In the genomic region with DNA sequence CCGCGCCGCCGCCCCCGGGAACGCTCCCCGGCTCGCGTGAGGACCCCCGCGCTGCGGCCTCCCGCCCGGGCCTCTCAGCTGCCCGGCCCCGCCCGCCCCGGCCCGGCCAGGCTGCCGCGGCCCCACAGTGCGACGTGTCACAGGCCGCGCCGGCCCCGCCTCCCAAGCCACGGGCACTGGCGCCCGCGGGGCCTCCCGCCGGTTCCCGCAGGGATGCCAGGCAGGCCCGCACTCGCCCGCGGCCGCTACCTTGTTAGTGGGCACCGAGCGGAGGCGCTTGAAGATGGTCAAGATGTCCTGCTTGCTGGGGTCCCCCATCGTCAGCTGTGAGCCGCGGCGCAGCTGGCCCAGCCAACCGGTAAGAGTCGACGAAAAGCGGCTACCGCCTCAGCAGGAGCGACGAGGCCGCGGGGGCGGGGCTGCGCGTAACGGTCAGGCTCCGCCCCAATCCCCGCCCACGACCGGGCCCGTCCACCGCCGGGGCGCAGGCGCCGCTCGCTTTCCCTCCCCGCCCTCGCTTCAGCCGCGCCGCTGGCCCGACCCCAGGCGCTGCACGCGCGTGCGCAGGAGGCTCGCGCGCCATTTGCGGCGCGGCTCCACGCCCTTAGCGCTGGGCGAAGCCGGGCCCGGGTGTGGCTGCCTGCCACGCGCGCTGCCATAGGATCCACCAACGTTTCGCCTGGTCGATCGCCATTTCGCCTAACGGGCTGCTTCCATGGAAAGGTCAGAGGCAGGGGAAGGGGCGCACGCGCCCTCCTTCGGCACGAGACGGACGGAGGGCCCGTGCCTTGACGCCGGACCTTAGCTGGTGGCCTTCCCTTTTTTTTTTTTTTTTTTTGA, we compare ENCODE assay signal across 8 cellular contexts. TPM values are rescaled to one million over a fixed set of nuclear protein-coding genes. Genes with fewer than 3 reads are reported as not detected.
DNase-seq lines count a peak whose midpoint lies in the region; ATAC-seq, FAIRE-seq and TF ChIP-seq lines count a peak whose summit lies in the region.

A gene with protein sequence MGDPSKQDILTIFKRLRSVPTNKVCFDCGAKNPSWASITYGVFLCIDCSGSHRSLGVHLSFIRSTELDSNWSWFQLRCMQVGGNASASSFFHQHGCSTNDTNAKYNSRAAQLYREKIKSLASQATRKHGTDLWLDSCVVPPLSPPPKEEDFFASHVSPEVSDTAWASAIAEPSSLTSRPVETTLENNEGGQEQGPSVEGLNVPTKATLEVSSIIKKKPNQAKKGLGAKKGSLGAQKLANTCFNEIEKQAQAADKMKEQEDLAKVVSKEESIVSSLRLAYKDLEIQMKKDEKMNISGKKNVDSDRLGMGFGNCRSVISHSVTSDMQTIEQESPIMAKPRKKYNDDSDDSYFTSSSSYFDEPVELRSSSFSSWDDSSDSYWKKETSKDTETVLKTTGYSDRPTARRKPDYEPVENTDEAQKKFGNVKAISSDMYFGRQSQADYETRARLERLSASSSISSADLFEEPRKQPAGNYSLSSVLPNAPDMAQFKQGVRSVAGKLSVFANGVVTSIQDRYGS (minus strand): TSS at position 409 of the 840 bp plus-strand sequence. CDS start 91 bp downstream, at position 318.

- FAIRE-seq in HTR-8/SVneo (lab: Jason Lieb, UNC) (peak; percentile 90), H1 (lab: Jason Lieb, UNC) (no peak)

- peak; percentile 70 for ATAC-seq in GM21360 (IDR thresholded peaks at IDR 0.05; ENCODE audit: unreplicated experiment)
- peak; percentile 94 for ATAC-seq in activated CD8-positive, alpha-beta memory T cell treated with anti-CD3 and anti-CD28 coated beads, Interleukin-2, amount 10 ng/mL, durations not matched to agents 7 days and 5 days

- H3K4me2 ChIP-seq in H1 (ENCODE audit: insufficient read depth in 1 of 2, low read depth in 2 of 2, low read length in 2 of 2) = peak within 1 kb of the TSS; percentile 82 to 90
- peak within 1 kb of the TSS; percentile 64 for H3K4me2 ChIP-seq in mesenchymal stem cell (ENCODE audit: low read length, poor library complexity, severe bottlenecking)

- no peak within 1 kb of the TSS for H2BK12ac ChIP-seq in H1 (ENCODE audit: low read depth, low read length)
- peak within 1 kb of the TSS in 1 of 2 experiments; percentile 29 for H2BK12ac ChIP-seq in mesenchymal stem cell (ENCODE audit: low read length in 2 of 2)

- peak within 1 kb of the TSS; percentile 84 for H3K4me3 Mint-ChIP-seq in activated CD8-positive, alpha-beta memory T cell treated with anti-CD3 and anti-CD28 coated beads, Interleukin-2, amount 10 ng/mL, durations not matched to agents 7 days and 5 days

- H3K27me3 ChIP-seq in NT2/D1 (ENCODE audit: insufficient read depth, insufficient read length) (peaks cover 12% of the 10 kb centered on the region), H1 (replicated peaks in 1 of 4; ENCODE audit: control insufficient read depth in 3 of 4, extremely low read depth in 1 of 4, insufficient read depth in 3 of 4, low read length in 3 of 4) (peaks cover 7 to 20% (median 11%) of the 10 kb centered on the region in 4 experiments), mesenchymal stem cell (ENCODE audit: control insufficient read depth in 1 of 2, insufficient read depth in 1 of 2, low read length in 2 of 2) (no peaks in the 10 kb centered on the region)

- no peak for TF ChIP-seq EP300 in H1 (IDR thresholded peaks at IDR 0.05; ENCODE audit: borderline replicate concordance in 1 of 2, low read depth in 2 of 2, low read length in 2 of 2)

- H2BK5ac ChIP-seq in H1 (ENCODE audit: low read depth, low read length) = no peak within 1 kb of the TSS
- H2BK5ac ChIP-seq in mesenchymal stem cell (ENCODE audit: low read depth, low read length, poor library complexity, severe bottlenecking) = peak within 1 kb of the TSS; percentile 83

- H3K18ac ChIP-seq in H1 (ENCODE audit: extremely low read depth, low read length) = peak within 1 kb of the TSS; percentile 76
- peak within 1 kb of the TSS; percentile 95 to 97 for H3K18ac ChIP-seq in mesenchymal stem cell (ENCODE audit: low read depth in 1 of 2, low read length in 2 of 2)

- H3K27ac Mint-ChIP-seq in activated CD8-positive, alpha-beta memory T cell treated with anti-CD3 and anti-CD28 coated beads, Interleukin-2, amount 10 ng/mL, durations not matched to agents 7 days and 5 days = peak within 1 kb of the TSS; percentile 85

- no peaks in the 10 kb centered on the region for H3K9me3 Mint-ChIP-seq in activated CD8-positive, alpha-beta memory T cell treated with anti-CD3 and anti-CD28 coated beads, Interleukin-2, amount 10 ng/mL, durations not matched to agents 7 days and 5 days (ENCODE audit: low read depth)

- H3K79me1 ChIP-seq in H1 (ENCODE audit: low read depth, low read length) (no peaks in the 10 kb centered on the region), mesenchymal stem cell (replicated peaks; ENCODE audit: low read length, poor library complexity, severe bottlenecking) (peaks cover 2% of the 10 kb centered on the region)

- peak within 1 kb of the TSS; percentile 66 for H3K4me3 ChIP-seq in NT2/D1 (ENCODE audit: insufficient read length, low read depth)
- H3K4me3 ChIP-seq in H1 (ENCODE audit: extremely low read depth in 1 of 4, insufficient read depth in 2 of 4, low read depth in 3 of 4, low read length in 4 of 4) = peak within 1 kb of the TSS; percentile 65 to 97 (median 82)
- peak within 1 kb of the TSS; percentile 87 to 88 for H3K4me3 ChIP-seq in mesenchymal stem cell (ENCODE audit: insufficient read depth in 1 of 2, low read depth in 1 of 2, low read length in 2 of 2)

- no peak within 1 kb of the TSS for H3K23ac ChIP-seq in H1 (ENCODE audit: insufficient read length)
- H3K23ac ChIP-seq in mesenchymal stem cell (ENCODE audit: low read length in 2 of 2) = peak within 1 kb of the TSS in 1 of 2 experiments; percentile 55

- H3K4me1 ChIP-seq in NT2/D1 (ENCODE audit: insufficient read depth, insufficient read length) = no peaks in the 10 kb centered on the region
- H3K4me1 ChIP-seq in H1 (replicated peaks in 1 of 4; ENCODE audit: control insufficient read depth in 3 of 4, insufficient read depth in 4 of 4, low read length in 3 of 4) = peaks cover 0 to 3% (median 1%) of the 10 kb centered on the region in 4 experiments; a peak in 2 of 7 replicates
- H3K4me1 ChIP-seq in mesenchymal stem cell (ENCODE audit: control insufficient read depth, insufficient read depth, low read depth, low read length) = peaks cover 10% of the 10 kb centered on the region

- no peak within 1 kb of the TSS for H3K14ac ChIP-seq in H1 (ENCODE audit: insufficient read length)
- peak within 1 kb of the TSS; percentile 50 to 99 for H3K14ac ChIP-seq in mesenchymal stem cell (ENCODE audit: low read length in 2 of 2)

- peaks cover 0 to 4% of the 10 kb centered on the region in 2 experiments for H4K20me1 ChIP-seq in H1 (replicated peaks in 1 of 2; ENCODE audit: control insufficient read depth in 1 of 2, insufficient read depth in 2 of 2, low read length in 2 of 2)

- no peak within 1 kb of the TSS for H2BK20ac ChIP-seq in H1 (ENCODE audit: low read length)

- H2AK5ac ChIP-seq in H1 (ENCODE audit: low read depth, low read length) = no peak within 1 kb of the TSS
- H2AK5ac ChIP-seq in mesenchymal stem cell (ENCODE audit: low read length, severe bottlenecking) = peak within 1 kb of the TSS; percentile 19

- CTCF ChIA-PET in activated CD8-positive, alpha-beta memory T cell treated with anti-CD3 and anti-CD28 coated beads, Interleukin-2, amount 10 ng/mL, durations not matched to agents 7 days and 5 days (lab: Charles Lee) = interaction anchor here (0.5 to 8.7 kb wide), 9 partner anchors 10 to 293 kb away, joined by 3 to 66 read pairs (median 4); no protein-coding TSS in a partner anchor
- CTCF ChIA-PET in H1 (lab: Charles Lee; ENCODE audit: partially characterized antibody) = interaction anchor here (0.7 to 2.4 kb wide), 8 partner anchors 9 to 253 kb away, joined by 3 to 12 read pairs (median 3); a partner anchor contains a TSS

- H3K23me2 ChIP-seq in H1 (ENCODE audit: low read depth, low read length) = peaks cover 5% of the 10 kb centered on the region

- DNase-seq in COLO668 (lab: John Stamatoyannopoulos, UW; ENCODE audit: unreplicated experiment) (peak; percentile 96), HTR-8/SVneo (ENCODE audit: insufficient read length, low spot score) (peak; percentile 96), NT2/D1 (ENCODE audit: low read depth, low spot score) (peak; percentile 74), H1 (ENCODE audit: low read depth in 1 of 2, low spot score in 2 of 2) (peak; percentile 66 to 96), mesenchymal stem cell (peak; percentile 92)
- DNase-seq in activated CD8-positive, alpha-beta memory T cell treated with anti-CD3 and anti-CD28 coated beads, Interleukin-2, amount 10 ng/mL, durations not matched to agents 7 days and 5 days = peak; percentile 94
- peak; percentile 94 for DNase-seq in stimulated activated CD8-positive, alpha-beta memory T cell treated with anti-CD3 and anti-CD28 coated beads, Interleukin-12 subunit alpha, Interleukin-12 subunit beta, amount 100 ng/mL, for 24 hours (ENCODE audit: extremely low read depth)

- peak within 1 kb of the TSS; percentile 97 for H2AFZ ChIP-seq in H1 (ENCODE audit: low read length)
- H2AFZ ChIP-seq in mesenchymal stem cell (ENCODE audit: low read depth, low read length) = peak within 1 kb of the TSS; percentile 83

- H2BK15ac ChIP-seq in H1 (ENCODE audit: low read length) = peak within 1 kb of the TSS; percentile 61; the same call in 1 of the 2 replicates
- peak within 1 kb of the TSS; percentile 96 for H2BK15ac ChIP-seq in mesenchymal stem cell (ENCODE audit: low read depth, poor library complexity, severe bottlenecking)

- 10% methylated on average over 84 of the region's 111 CpGs; no CpG with 5 or more reads in 1 of the 2 experiments for WGBS in H1 (ENCODE audit: extremely low coverage in 1 of 2, insufficient coverage in 1 of 2, insufficient read length in 1 of 2, insufficient replicate concordance in 2 of 2, low coverage in 1 of 2, low lambda C conversion rate in 2 of 2, missing lambda C conversion rate in 1 of 2), 2 experiments
- 11% methylated on average over 78 of the region's 111 CpGs for WGBS in mesenchymal stem cell

- H4K91ac ChIP-seq in H1 (replicated peaks; ENCODE audit: insufficient read length, low read length) (peak within 1 kb of the TSS; percentile 84), mesenchymal stem cell (ENCODE audit: low read length) (peak within 1 kb of the TSS; percentile 95)

- H3K9ac ChIP-seq in NT2/D1 (ENCODE audit: insufficient read length, low read depth) (peak within 1 kb of the TSS; percentile 86), H1 (replicated peaks in 1 of 4; ENCODE audit: extremely low read depth in 1 of 4, low read depth in 3 of 4, low read length in 3 of 4) (peak within 1 kb of the TSS; percentile 38 to 54 (median 43); a peak in 6 of 7 replicates), mesenchymal stem cell (ENCODE audit: low read length) (peak within 1 kb of the TSS; percentile 99)

- H3K9me3 ChIP-seq in NT2/D1 (ENCODE audit: insufficient read depth, low read length) (peaks cover 8% of the 10 kb centered on the region; the same call in 1 of the 2 replicates), H1 (ENCODE audit: insufficient read depth in 2 of 2, low read depth in 1 of 2, low read length in 1 of 2) (peaks cover 0 to 6% of the 10 kb centered on the region in 2 experiments; a peak in 2 of 4 replicates), mesenchymal stem cell (ENCODE audit: control insufficient read depth, low read length) (no peaks in the 10 kb centered on the region)

- H3K4me1 Mint-ChIP-seq in activated CD8-positive, alpha-beta memory T cell treated with anti-CD3 and anti-CD28 coated beads, Interleukin-2, amount 10 ng/mL, durations not matched to agents 7 days and 5 days = peaks cover 8% of the 10 kb centered on the region

- H2BK120ac ChIP-seq in H1 (replicated peaks; ENCODE audit: low read depth, low read length) (peak within 1 kb of the TSS; percentile 28), mesenchymal stem cell (ENCODE audit: low read depth, low read length) (peak within 1 kb of the TSS; percentile 78)

- TF ChIP-seq POLR2A in H1 (IDR thresholded peaks at IDR 0.05; ENCODE audit: control extremely low read depth in 1 of 2, low read depth in 2 of 2, low read length in 2 of 2) = no peak

- H4K8ac ChIP-seq in H1 (ENCODE audit: extremely low read depth, insufficient read depth, low read length) = peak within 1 kb of the TSS; percentile 93
- H4K8ac ChIP-seq in mesenchymal stem cell (ENCODE audit: low read length) = peak within 1 kb of the TSS; percentile 96

- H3K27ac ChIP-seq in H1 (ENCODE audit: low read depth, low read length) (no peak within 1 kb of the TSS), mesenchymal stem cell (ENCODE audit: low read length, poor library complexity, severe bottlenecking) (peak within 1 kb of the TSS; percentile 80)

- H3K27me3 Mint-ChIP-seq in activated CD8-positive, alpha-beta memory T cell treated with anti-CD3 and anti-CD28 coated beads, Interleukin-2, amount 10 ng/mL, durations not matched to agents 7 days and 5 days = no peaks in the 10 kb centered on the region

- H3K4ac ChIP-seq in H1 (replicated peaks; ENCODE audit: insufficient read length, low read depth, low read length) = peak within 1 kb of the TSS; percentile 96
- peak within 1 kb of the TSS; percentile 57 to 91 for H3K4ac ChIP-seq in mesenchymal stem cell (ENCODE audit: low read depth in 1 of 2, low read length in 2 of 2)

- no peaks in the 10 kb centered on the region for H3K79me2 ChIP-seq in H1 (ENCODE audit: control insufficient read depth in 1 of 2, insufficient read depth in 2 of 2, low read length in 2 of 2)

- peak within 1 kb of the TSS; percentile 46 for H4K5ac ChIP-seq in H1 (ENCODE audit: insufficient read length, low read depth, low read length)

- peak in 1 of 2 experiments; percentile 12; a peak in 1 of 4 replicates for TF ChIP-seq RAD21 in H1 (IDR thresholded peaks at IDR 0.05 in 1 of 2, conservative IDR thresholded peaks at IDR 0.05 in 1 of 2; ENCODE audit: low read depth in 2 of 2, low read length in 2 of 2)

- peak within 1 kb of the TSS; percentile 77 for H3K56ac ChIP-seq in H1 (replicated peaks; ENCODE audit: insufficient read length, low read depth, low read length)

- H3K36me3 ChIP-seq in NT2/D1 (ENCODE audit: insufficient read depth, insufficient read length, low read length) = peaks cover 6% of the 10 kb centered on the region
- no peaks in the 10 kb centered on the region for H3K36me3 ChIP-seq in H1 (ENCODE audit: control insufficient read depth in 2 of 4, insufficient read depth in 4 of 4, low read length in 3 of 4)
- H3K36me3 ChIP-seq in mesenchymal stem cell (ENCODE audit: control insufficient read depth in 1 of 2, insufficient read depth in 2 of 2, low read depth in 1 of 2, low read length in 2 of 2) = peaks cover 8 to 11% of the 10 kb centered on the region in 2 experiments

- POLR2A ChIA-PET in H1 (lab: Charles Lee; ENCODE audit: partially characterized antibody) = interaction anchor here (0.5 to 2.1 kb wide), 11 partner anchors 10 to 307 kb away, joined by 3 to 10 read pairs (median 4); a partner anchor contains a TSS

- peaks cover 6% of the 10 kb centered on the region for H3K36me3 Mint-ChIP-seq in activated CD8-positive, alpha-beta memory T cell treated with anti-CD3 and anti-CD28 coated beads, Interleukin-2, amount 10 ng/mL, durations not matched to agents 7 days and 5 days

- no peak for TF ChIP-seq CTCF in H1 (IDR thresholded peaks at IDR 0.05; ENCODE audit: control extremely low read depth in 1 of 3, insufficient read depth in 1 of 3, low read depth in 1 of 3, low read length in 3 of 3)

RNA-seq across cellular contexts. Expression of the gene that starts here (rescaled TPM):
- total RNA-seq in activated CD8-positive, alpha-beta memory T cell treated with anti-CD3 and anti-CD28 coated beads, Interleukin-2, amount 10 ng/mL, durations not matched to agents 7 days and 5 days = 10 to 100 TPM; 31.2 to 35.4 TPM
- total RNA-seq in H1 (2021; fragmentation: NEBNext Ultra II Directional; extraction: Animal tissue kit (Norgen Biotek cat#: 25700)) = 15.8 and 16.0 TPM in 2 replicates
- polyA plus RNA-seq in H1 (2011; rRNA removed) = 7.5 and 9.7 TPM in 2 replicates
- 10.9 TPM for polyA plus RNA-seq in H1 (2011; cell fraction: cytosol; rRNA removed)
- 8.2 TPM for polyA plus RNA-seq in H1 (2011; cell fraction: nucleus; rRNA removed)
- 9.2 to 12.3 TPM (median 10.6 TPM) in 4 replicates for polyA plus RNA-seq in H1 (2012, experiment 1 of 2)
- polyA plus RNA-seq in H1 (2012, experiment 2 of 2) = 1.6 TPM
- polyA plus RNA-seq in H1 (2013, experiment 1 of 2) = 8.8 TPM
- 8.5 TPM for polyA plus RNA-seq in H1 (2013, experiment 2 of 2)
- 14.1 and 15.9 TPM in 2 replicates for polyA minus RNA-seq in H1 (2011; rRNA and poly(A)+ RNA removed)
- 12.9 TPM for polyA minus RNA-seq in H1 (2011; cell fraction: cytosol; rRNA and poly(A)+ RNA removed)
- 10.2 TPM for polyA minus RNA-seq in H1 (2011; cell fraction: nucleus; rRNA and poly(A)+ RNA removed)
- 46.3 TPM for polyA plus RNA-seq in mesenchymal stem cell (2013, experiment 1 of 2)
- polyA plus RNA-seq in mesenchymal stem cell (2013, experiment 2 of 2) = 48.0 TPM

Comparison
In these comparisons a context has a peak if more than half of its experiments do, and no peak if none do; other contexts are left out.
1. H3K9ac ChIP-seq: peak in every context shown above with its lines; median percentile 99 in mesenchymal stem cell; 86 in NT2/D1; 43 in H1.